Comparison of ENCODE assay signal across 27 cellular contexts in the genomic region with DNA sequence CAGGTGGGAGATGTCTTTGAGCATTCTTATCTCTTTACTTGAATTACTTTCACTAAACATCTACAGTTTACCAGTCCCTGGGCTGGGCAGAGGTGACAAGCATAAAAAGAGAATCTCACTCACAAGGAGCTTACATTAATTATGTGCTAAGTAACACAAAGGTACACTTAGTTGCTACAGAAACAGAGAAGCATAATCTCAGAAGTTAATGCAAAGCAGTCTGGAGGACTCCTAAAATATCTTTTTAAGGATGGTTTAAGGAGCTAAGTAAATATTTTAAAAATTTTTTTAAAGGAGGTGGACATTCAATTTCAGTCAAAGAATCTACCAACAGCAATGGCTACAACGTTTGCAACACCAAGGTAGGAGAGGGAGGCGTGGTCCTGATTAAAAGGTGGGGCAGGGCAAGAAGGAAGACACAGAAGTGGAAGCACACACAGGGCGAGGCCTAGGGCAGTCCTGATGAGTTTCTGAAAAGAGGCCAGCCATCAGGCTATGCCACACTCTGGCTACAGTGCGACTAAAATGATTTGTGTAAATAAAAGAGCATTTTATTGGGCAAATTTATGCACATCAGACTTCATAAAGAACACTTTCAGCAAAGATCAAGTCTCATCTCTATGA. TPM values are rescaled to one million over a fixed set of nuclear protein-coding genes. Genes with fewer than 3 reads are reported as not detected.
DNase-seq lines count a peak whose midpoint lies in the region; ATAC-seq, FAIRE-seq and TF ChIP-seq lines count a peak whose summit lies in the region.
"Had no signal": no experiment of that assay in that cellular context is flagged by ENCODE, and none has a peak within 500 bp of the region (broad histone marks: within the 10 kb centered on the region; RNA-seq: fewer than 3 reads in every experiment).

No MANE protein-coding gene starts in this region.

- no peak overlapping the region for H3K27ac ChIP-seq in GM23338 (ENCODE audit: low read depth)
- no peak overlapping the region for H3K27ac ChIP-seq in hepatocyte
- no peak overlapping the region for H3K27ac ChIP-seq in small intestine (ENCODE audit: low read depth in 1 of 2, low read length in 1 of 2)
- no peak overlapping the region for H3K27ac ChIP-seq in sigmoid colon
- H3K27ac ChIP-seq: body of pancreas, foreskin keratinocyte, heart right ventricle, RWPE1, SK-N-MC, testis had no signal

- H3K27me3 ChIP-seq in GM23338 (ENCODE audit: insufficient read depth) (no peaks in the 10 kb centered on the region), hepatocyte (no peaks in the 10 kb centered on the region), small intestine (ENCODE audit: control insufficient read depth in 2 of 2, insufficient read depth in 2 of 2, low read length in 2 of 2) (no peaks in the 10 kb centered on the region), sigmoid colon (no peaks in the 10 kb centered on the region)
- H3K27me3 ChIP-seq: body of pancreas, foreskin keratinocyte, heart right ventricle, testis had no signal

- H3K9me3 Mint-ChIP-seq in GM23338: no peaks in the 10 kb centered on the region
- H3K9me3 Mint-ChIP-seq in effector memory CD8-positive, alpha-beta T cell: no peaks in the 10 kb centered on the region
- H3K9me3 Mint-ChIP-seq: naive thymus-derived CD4-positive, alpha-beta T cell; T-helper 1 cell treated with Interleukin-12 subunit alpha and Interleukin-12 subunit beta and Interleukin-4 antibody, amounts not matched to agents 30 μg/mL and 1 μg/mL, for 36 hours had no signal

- H3K79me2 ChIP-seq in GM23338 (replicated peaks; ENCODE audit: insufficient read depth) (peaks cover 95% of the 10 kb centered on the region), hepatocyte (peaks cover 93% of the 10 kb centered on the region)

- H3K4me1 ChIP-seq in GM23338 (ENCODE audit: insufficient read depth) (peaks cover 34% of the 10 kb centered on the region), hepatocyte (ENCODE audit: insufficient read depth) (peaks cover 38% of the 10 kb centered on the region), small intestine (ENCODE audit: control insufficient read depth in 2 of 2, insufficient read depth in 1 of 2, low read depth in 1 of 2, low read length in 1 of 2) (peaks cover 0 to 2% of the 10 kb centered on the region in 2 donors), sigmoid colon (peaks cover 0 to 59% (median 51%) of the 10 kb centered on the region in 4 donors)

- H3K4me1 Mint-ChIP-seq in GM23338 (peaks cover 47% of the 10 kb centered on the region), T-helper 17 cell (peaks cover 53% of the 10 kb centered on the region)
- peaks cover 50 to 70% of the 10 kb centered on the region in 2 donors for H3K4me1 Mint-ChIP-seq in effector memory CD8-positive, alpha-beta T cell (ENCODE audit: low read depth in 2 of 2)

- no peak overlapping the region for H3K4me3 ChIP-seq in GM23338
- H3K4me3 ChIP-seq in hepatocyte: no peak overlapping the region
- H3K4me3 ChIP-seq in small intestine (ENCODE audit: low read depth in 1 of 2, low read length in 2 of 2): no peak overlapping the region
- H3K4me3 ChIP-seq in sigmoid colon: no peak overlapping the region
- H3K4me3 ChIP-seq: body of pancreas, heart right ventricle, SK-N-MC, testis had no signal

- ATAC-seq in GM23338: peak; percentile 13; the same call in 2 of the 3 replicates
- no peak for ATAC-seq in T-helper 17 cell
- ATAC-seq in HG02852 (IDR thresholded peaks at IDR 0.05; ENCODE audit: unreplicated experiment): no peak
- ATAC-seq in effector memory CD8-positive, alpha-beta T cell (replicated peaks): no peak
- ATAC-seq in GM18861 (IDR thresholded peaks at IDR 0.05; ENCODE audit: unreplicated experiment): no peak
- ATAC-seq: body of pancreas; foreskin keratinocyte; heart right ventricle; left cardiac atrium; naive thymus-derived CD4-positive, alpha-beta T cell had no signal

- H3K36me3 Mint-ChIP-seq in GM23338 (ENCODE audit: low read depth) (peaks cover 21% of the 10 kb centered on the region), T-helper 17 cell (ENCODE audit: low read depth) (peaks cover 6% of the 10 kb centered on the region)
- H3K36me3 Mint-ChIP-seq in effector memory CD8-positive, alpha-beta T cell (ENCODE audit: insufficient read depth): peaks cover 45% of the 10 kb centered on the region

- no peak for TF ChIP-seq POLR2A in sigmoid colon (IDR thresholded peaks at IDR 0.05)

- H4K20me1 ChIP-seq in GM23338 (replicated peaks; ENCODE audit: insufficient read depth) (peaks cover 70% of the 10 kb centered on the region), hepatocyte (ENCODE audit: insufficient read depth, poor library complexity, severe bottlenecking) (peaks cover 92% of the 10 kb centered on the region)

- no peak for TF ChIP-seq EP300 in sigmoid colon (IDR thresholded peaks at IDR 0.05)

- intact Hi-C loops in sigmoid colon (cut with DNase I): no loop called here

- no peak overlapping the region; the same call in 1 of the 2 replicates for H3K27ac Mint-ChIP-seq in GM23338
- H3K27ac Mint-ChIP-seq in T-helper 17 cell: peak overlapping the region; percentile 85
- H3K27ac Mint-ChIP-seq in effector memory CD8-positive, alpha-beta T cell: peak overlapping the region in 1 of 2 donors; percentile 9
- H3K27ac Mint-ChIP-seq: T-helper 1 cell treated with Interleukin-12 subunit alpha and Interleukin-12 subunit beta and Interleukin-4 antibody, amounts not matched to agents 30 μg/mL and 1 μg/mL, for 36 hours had no signal

- H3K9me2 ChIP-seq in GM23338 (ENCODE audit: insufficient read depth) (no peaks in the 10 kb centered on the region), hepatocyte (replicated peaks; ENCODE audit: insufficient read depth) (no peaks in the 10 kb centered on the region)

- no peak for FAIRE-seq in small intestine (lab: Jason Lieb, UNC)
- FAIRE-seq: G401.6 had no signal

- WGBS in hepatocyte (ENCODE audit: low lambda C conversion rate, missing lambda C conversion rate): 62% methylated on average over 4 of the region's 4 CpGs
- WGBS in small intestine, 3 donors: 26 to 56% (median 39%) methylated on average over 4 of the region's 4 CpGs
- WGBS in sigmoid colon, 2 donors: 16 to 61% methylated on average over 4 of the region's 4 CpGs

- H3K27me3 Mint-ChIP-seq in GM23338 (ENCODE audit: insufficient read depth, low read depth, poor library complexity): peaks cover 3% of the 10 kb centered on the region
- no peaks in the 10 kb centered on the region for H3K27me3 Mint-ChIP-seq in T-helper 17 cell
- H3K27me3 Mint-ChIP-seq in effector memory CD8-positive, alpha-beta T cell: no peaks in the 10 kb centered on the region
- H3K27me3 Mint-ChIP-seq: CD4-positive, alpha-beta memory T cell; naive thymus-derived CD4-positive, alpha-beta T cell had no signal

- H3K36me3 ChIP-seq in GM23338 (ENCODE audit: insufficient read depth) (no peaks in the 10 kb centered on the region), hepatocyte (replicated peaks; ENCODE audit: insufficient read depth, low read depth) (no peaks in the 10 kb centered on the region), small intestine (ENCODE audit: control insufficient read depth in 2 of 2, insufficient read depth in 2 of 2, low read length in 2 of 2) (no peaks in the 10 kb centered on the region), sigmoid colon (peaks cover 0 to 5% (median 0%) of the 10 kb centered on the region in 4 donors)

- 0 out of 2 replicates have a peak, but pooled peaks cover 4% of the 10 kb centered on the region for H3F3A ChIP-seq in GM23338 (replicated peaks; ENCODE audit: low read depth)

- H3K9me3 ChIP-seq in T-helper 17 cell (ENCODE audit: control insufficient read depth, low read length, poor library complexity, severe bottlenecking): no peaks in the 10 kb centered on the region
- no peaks in the 10 kb centered on the region for H3K9me3 ChIP-seq in hepatocyte (ENCODE audit: low read depth)
- no peaks in the 10 kb centered on the region for H3K9me3 ChIP-seq in small intestine (ENCODE audit: control insufficient read depth, low read depth)
- H3K9me3 ChIP-seq in sigmoid colon: no peaks in the 10 kb centered on the region
- H3K9me3 ChIP-seq: body of pancreas, heart right ventricle, testis had no signal

- no peak overlapping the region for H3K4me2 ChIP-seq in GM23338
- H3K4me2 ChIP-seq in hepatocyte: peak overlapping the region; percentile 17

- TF ChIP-seq CTCF in GM23338 (conservative IDR thresholded peaks at IDR 0.05; ENCODE audit: low read depth in 2 of 2) (no peak), hepatocyte (IDR thresholded peaks at IDR 0.05; ENCODE audit: poor library complexity) (no peak), sigmoid colon (IDR thresholded peaks at IDR 0.05) (no peak)

- H3K4me3 Mint-ChIP-seq in GM23338 (no peak overlapping the region), T-helper 17 cell (peak overlapping the region; percentile 3)
- peak overlapping the region in 1 of 2 donors; percentile 44 for H3K4me3 Mint-ChIP-seq in effector memory CD8-positive, alpha-beta T cell
- H3K4me3 Mint-ChIP-seq: T-helper 1 cell treated with Interleukin-12 subunit alpha and Interleukin-12 subunit beta and Interleukin-4 antibody, amounts not matched to agents 30 μg/mL and 1 μg/mL, for 36 hours had no signal

- no peak overlapping the region for H2AFZ ChIP-seq in GM23338
- no peak overlapping the region for H2AFZ ChIP-seq in hepatocyte

- DNase-seq in GM23338 (ENCODE audit: low spot score) (no peak), T-helper 17 cell (no peak), hepatocyte (ENCODE audit: low spot score) (no peak), small intestine (peak; percentile 64), sigmoid colon (no peak)
- no peak for DNase-seq in effector memory CD8-positive, alpha-beta T cell
- DNase-seq: activated CD4-positive, alpha-beta T cell treated with anti-CD3 and anti-CD28 coated beads for 48 hours; body of pancreas; CD4-positive, alpha-beta memory T cell; DMS153; foreskin keratinocyte; H7; heart right ventricle; left cardiac atrium; naive thymus-derived CD4-positive, alpha-beta T cell; NCI-H1105; NCI-H1930; NCI-H69; stimulated activated CD4-positive, alpha-beta T cell treated with anti-CD3 and anti-CD28 coated beads, Interleukin-4, amount 100 ng/mL, for 4 hours; stimulated activated naive CD4-positive, alpha-beta T cell treated with Interleukin-2 at 50 U/mL for 16 hours; testis had no signal

TF ChIP-seq in GM23338, 12 proteins besides CTCF, POLR2A, EP300 and RAD21:
- TF ChIP-seq ZNF114 (CRISPR knock-in tag; IDR thresholded peaks at IDR 0.05): no peak
TF ChIP-seq in GM23338: peak in this region for 0.

RNA-seq across cellular contexts. Expression of gene LARP4B, which starts 5.3 kb away (rescaled TPM):
- total RNA-seq in GM23338 (2014; rRNA removed; shearing (Covaris generic)): 52.3 and 59.6 TPM in 2 replicates
- polyA plus RNA-seq in GM23338 (2016; fragmentation: Nextera tagmentation; extraction: Ambion mirVana) (14.6 and 18.3 TPM in 2 replicates), hepatocyte (23.9 and 28.4 TPM in 2 replicates), small intestine (10 to 100 TPM; 12.4 to 23.4 (median 19.0) TPM), sigmoid colon (10 to 100 TPM; 11.4 to 31.9 (median 17.1) TPM)
- total RNA-seq in T-helper 17 cell (10 to 100 TPM; 59.4 to 72.9 TPM), hepatocyte (38.5 and 43.4 TPM in 2 replicates), sigmoid colon (10 to 100 TPM; 31.7 to 57.6 (median 40.8) TPM)
